In genomic region chr14:100147691-100148464, GRCh38 we compare ENCODE assay signal across 15 cellular contexts. TPM values are rescaled to one million over a fixed set of nuclear protein-coding genes. Genes with fewer than 3 reads are reported as not detected.
DNase-seq lines count a peak whose midpoint lies in the region; TF ChIP-seq lines count a peak whose summit lies in the region.
"Had no signal": no experiment of that assay in that cellular context is flagged by ENCODE, and none has a peak within 500 bp of the region (broad histone marks: within the 10 kb centered on the region; RNA-seq: fewer than 3 reads in every experiment).

No MANE protein-coding gene starts in this region.

- H3K4me3 ChIP-seq in BLaER1 (no peak overlapping the region), DOHH2 (ENCODE audit: low read length) (peak overlapping the region; percentile 46), mucosa of stomach (ENCODE audit: low read length) (no peak overlapping the region), Caco-2 (ENCODE audit: low read depth, low read length) (no peak overlapping the region), smooth muscle cell (no peak overlapping the region)
- H3K4me3 ChIP-seq: cardiac muscle cell, uterus had no signal

- 90% methylated on average over 27 of the region's 28 CpGs for WGBS in smooth muscle cell (ENCODE audit: low lambda C conversion rate)

- intact Hi-C loops in Caco-2 (cut with micrococcal nuclease; ENCODE audit: unreplicated experiment), result no loop called here

- no peaks in the 10 kb centered on the region for H3K27me3 Mint-ChIP-seq in T-helper 2 cell treated with Interferon-gamma antibody and Interleukin-4, amounts not matched to agents 5 μg/mL and 100 μg/mL, for 36 hours (ENCODE audit: low read depth)
- H3K27me3 Mint-ChIP-seq in Caco-2 (ENCODE audit: insufficient read depth, unreplicated experiment), result no peaks in the 10 kb centered on the region

- POLR2A ChIA-PET in Caco-2 (lab: Charles Lee), result no interaction called here

- CTCF ChIA-PET in Caco-2 (lab: Charles Lee), result no interaction called here

- no peaks in the 10 kb centered on the region for H3K9me2 ChIP-seq in DOHH2 (replicated peaks; ENCODE audit: control insufficient read depth, low read length)

- peak overlapping the region; percentile 72 for H3K27ac Mint-ChIP-seq in T-helper 2 cell treated with Interferon-gamma antibody and Interleukin-4, amounts not matched to agents 5 μg/mL and 100 μg/mL, for 36 hours
- H3K27ac Mint-ChIP-seq in Caco-2 (ENCODE audit: unreplicated experiment), result no peak overlapping the region

- H3K79me2 ChIP-seq in DOHH2 (ENCODE audit: control insufficient read depth, low read length) (no peaks in the 10 kb centered on the region), smooth muscle cell (ENCODE audit: low read depth) (no peaks in the 10 kb centered on the region)

- H4K20me1 ChIP-seq in BLaER1 (no peaks in the 10 kb centered on the region; the same call in 1 of the 2 replicates), DOHH2 (ENCODE audit: control insufficient read depth, insufficient read depth, low read depth, low read length) (no peaks in the 10 kb centered on the region), smooth muscle cell (ENCODE audit: low read depth) (no peaks in the 10 kb centered on the region)

- H3K27ac ChIP-seq in BLaER1 (peak overlapping the region; percentile 79), DOHH2 (ENCODE audit: low read depth, low read length) (no peak overlapping the region), smooth muscle cell (ENCODE audit: low read depth) (no peak overlapping the region)
- H3K27ac ChIP-seq: cardiac muscle cell, uterus had no signal

- H3K9ac ChIP-seq in BLaER1 (peak overlapping the region; percentile 24; the same call in 1 of the 2 replicates), mucosa of stomach (ENCODE audit: low read length) (peak overlapping the region; percentile 37), smooth muscle cell (ENCODE audit: low read depth) (no peak overlapping the region)

- no TSS peak for BruUV-seq in Caco-2 (replicated peaks; lab: Mats Ljungman, UMichigan)

- no peak for DNase-seq in T-helper 2 cell treated with Interferon-gamma antibody and Interleukin-4, amounts not matched to agents 5 μg/mL and 100 μg/mL, for 36 hours (ENCODE audit: low spot score)
- no peak for DNase-seq in cerebellum (ENCODE audit: low spot score)
- no peak for DNase-seq in Caco-2
- no peak for DNase-seq in activated CD4-positive, CD25-positive, alpha-beta regulatory T cell (lab: John Stamatoyannopoulos, UW)
- no peak for DNase-seq in smooth muscle cell (lab: John Stamatoyannopoulos, UW; ENCODE audit: unreplicated experiment)
- DNase-seq: islet precursor cell, NCI-H1092 treated with DMSO at 0.1 percent for 48 hours, NCI-H2227 treated with DMSO at 0.1 percent for 48 hours, SW 1271, uterus had no signal

- no peak overlapping the region for H3K4me3 Mint-ChIP-seq in T-helper 2 cell treated with Interferon-gamma antibody and Interleukin-4, amounts not matched to agents 5 μg/mL and 100 μg/mL, for 36 hours
- no peak overlapping the region for H3K4me3 Mint-ChIP-seq in Caco-2 (ENCODE audit: unreplicated experiment)

- H3K9me3 Mint-ChIP-seq in T-helper 2 cell treated with Interferon-gamma antibody and Interleukin-4, amounts not matched to agents 5 μg/mL and 100 μg/mL, for 36 hours, result no peaks in the 10 kb centered on the region
- H3K9me3 Mint-ChIP-seq in Caco-2 (ENCODE audit: unreplicated experiment), result no peaks in the 10 kb centered on the region

- H2AFZ ChIP-seq in smooth muscle cell (ENCODE audit: low read depth), result no peak overlapping the region

- H3K4me1 Mint-ChIP-seq in T-helper 2 cell treated with Interferon-gamma antibody and Interleukin-4, amounts not matched to agents 5 μg/mL and 100 μg/mL, for 36 hours (ENCODE audit: low read depth), result peaks cover 4% of the 10 kb centered on the region
- H3K4me1 Mint-ChIP-seq in Caco-2 (ENCODE audit: low read depth, unreplicated experiment), result no peaks in the 10 kb centered on the region

- H3F3A ChIP-seq in DOHH2 (ENCODE audit: control insufficient read depth, insufficient read depth), result no peaks in the 10 kb centered on the region
- H3F3A ChIP-seq in smooth muscle cell (ENCODE audit: low read depth), result no peaks in the 10 kb centered on the region

- H3K9me3 ChIP-seq in BLaER1 (no peaks in the 10 kb centered on the region), DOHH2 (ENCODE audit: control insufficient read depth, insufficient read depth, low read length) (no peaks in the 10 kb centered on the region), mucosa of stomach (ENCODE audit: control insufficient read depth, low read length) (no peaks in the 10 kb centered on the region), Caco-2 (no peaks in the 10 kb centered on the region), smooth muscle cell (replicated peaks; ENCODE audit: low read depth) (no peaks in the 10 kb centered on the region)
- H3K9me3 ChIP-seq: uterus had no signal

- TF ChIP-seq CTCF in DOHH2 (IDR thresholded peaks at IDR 0.05; ENCODE audit: low read depth, low read length, poor library complexity, severe bottlenecking) (no peak), Caco-2 (IDR thresholded peaks at IDR 0.05; ENCODE audit: insufficient read depth in 1 of 2, low read depth in 1 of 2, low read length in 1 of 2, severe bottlenecking in 1 of 2, unreplicated experiment in 1 of 2) (no peak), smooth muscle cell (IDR thresholded peaks at IDR 0.05; ENCODE audit: borderline replicate concordance, insufficient read depth, poor library complexity, severe bottlenecking) (no peak)

- H3K4me2 ChIP-seq in BLaER1, result peak overlapping the region; percentile 89
- H3K4me2 ChIP-seq in DOHH2 (ENCODE audit: low read length), result peak overlapping the region; percentile 63
- H3K4me2 ChIP-seq in smooth muscle cell, result no peak overlapping the region

- H3K27me3 ChIP-seq in BLaER1 (no peaks in the 10 kb centered on the region), DOHH2 (ENCODE audit: control insufficient read depth, low read length) (no peaks in the 10 kb centered on the region), mucosa of stomach (ENCODE audit: control insufficient read depth, insufficient read depth, low read length) (no peaks in the 10 kb centered on the region), Caco-2 (replicated peaks; ENCODE audit: control insufficient read depth, insufficient read depth, low read length) (no peaks in the 10 kb centered on the region), smooth muscle cell (ENCODE audit: low read depth) (no peaks in the 10 kb centered on the region)
- H3K27me3 ChIP-seq: cardiac muscle cell, uterus had no signal

- H3K4me1 ChIP-seq in BLaER1, result peaks cover 59% of the 10 kb centered on the region
- H3K4me1 ChIP-seq in DOHH2 (ENCODE audit: control insufficient read depth, low read length), result peaks cover 21% of the 10 kb centered on the region
- H3K4me1 ChIP-seq in mucosa of stomach (ENCODE audit: control insufficient read depth, insufficient read depth, low read length), result peaks cover 93% of the 10 kb centered on the region
- H3K4me1 ChIP-seq in Caco-2, result peaks cover 22% of the 10 kb centered on the region
- H3K4me1 ChIP-seq in smooth muscle cell (ENCODE audit: low read depth), result no peaks in the 10 kb centered on the region
- H3K4me1 ChIP-seq: uterus had no signal

- H3K36me3 Mint-ChIP-seq in T-helper 2 cell treated with Interferon-gamma antibody and Interleukin-4, amounts not matched to agents 5 μg/mL and 100 μg/mL, for 36 hours (ENCODE audit: low read depth), result peaks cover 6% of the 10 kb centered on the region
- no peaks in the 10 kb centered on the region for H3K36me3 Mint-ChIP-seq in Caco-2 (ENCODE audit: insufficient read depth, unreplicated experiment)

- H3K36me3 ChIP-seq in BLaER1, result peaks cover 21% of the 10 kb centered on the region
- H3K36me3 ChIP-seq in DOHH2 (ENCODE audit: control insufficient read depth, low read length), result no peaks in the 10 kb centered on the region
- no peaks in the 10 kb centered on the region for H3K36me3 ChIP-seq in mucosa of stomach (ENCODE audit: control insufficient read depth, insufficient read depth, low read length)
- H3K36me3 ChIP-seq in Caco-2 (ENCODE audit: control insufficient read depth, insufficient read depth, low read length), result no peaks in the 10 kb centered on the region; the same call in none of the 2 replicates
- no peaks in the 10 kb centered on the region for H3K36me3 ChIP-seq in smooth muscle cell (ENCODE audit: low read depth)
- H3K36me3 ChIP-seq: cardiac muscle cell, uterus had no signal

RNA-seq across cellular contexts. Expression of gene DEGS2, which starts 11.6 kb away (rescaled TPM):
- total RNA-seq in cerebellum (2.0 TPM), Caco-2 (2022) (3.8 and 5.1 TPM in 2 replicates), smooth muscle cell (0.40 and 0.45 TPM in 2 replicates)
- polyA plus RNA-seq in smooth muscle cell, result 0.61 and 0.83 TPM in 2 replicates
- total RNA-seq: glomerular endothelial cell had no signal
